In the genomic region with DNA sequence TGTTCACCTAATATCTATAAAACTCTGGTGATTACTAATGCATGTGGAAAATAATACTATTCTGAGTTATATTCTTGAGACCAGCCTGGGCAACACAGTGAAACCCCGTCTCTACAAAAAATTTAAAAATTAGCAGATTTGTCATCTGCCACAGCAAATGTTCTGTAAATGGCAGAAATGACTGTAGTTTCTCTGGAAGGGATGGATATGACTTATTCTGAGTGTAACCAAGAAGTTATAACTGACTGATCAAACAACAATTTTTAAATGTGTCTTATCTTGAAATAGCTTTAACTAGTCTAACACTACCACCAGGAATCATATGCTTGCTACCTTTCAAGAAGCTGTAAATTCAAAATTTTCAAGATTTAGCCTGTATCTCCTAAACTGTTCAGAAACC, we compare ENCODE assay signal across 19 cellular contexts.
"Had no signal": no experiment of that assay in that cellular context is flagged by ENCODE, and none has a peak within 500 bp of the region (broad histone marks: within the 10 kb centered on the region; RNA-seq: fewer than 3 reads in every experiment).

No MANE protein-coding gene starts in this region.

- ATAC-seq: heart left ventricle, left ventricle myocardium superior, pancreas, psoas muscle, WTC11 had no signal

- H3K4me1 Mint-ChIP-seq: nephron progenitor cell, WTC11 had no signal

- DNase-seq: activated CD4-positive, alpha-beta T cell treated with anti-CD3 and anti-CD28 coated beads, Interleukin-2, amount 10 ng/mL, durations not matched to agents 24 days and 14 days; activated CD8-positive, alpha-beta memory T cell treated with anti-CD3 and anti-CD28 coated beads for 24 hours; activated effector memory CD4-positive, alpha-beta T cell treated with Interleukin-2 at 50 U/mL for 16 hours; activated naive CD4-positive, alpha-beta T cell treated with anti-CD3 and anti-CD28 coated beads for 36 hours; amniotic stem cell; cortex of kidney; heart left ventricle; left ventricle myocardium superior; mammary epithelial cell; midbrain; nephron progenitor cell; pancreas; psoas muscle; spleen; stimulated activated CD4-positive, alpha-beta T cell treated with anti-CD3 and anti-CD28 coated beads, Interleukin-4, amount 100 ng/mL, for 1 hour; stimulated activated naive CD4-positive, alpha-beta T cell treated with Interleukin-2 at 50 U/mL for 16 hours; T1000; tibial artery had no signal

- H3K27me3 Mint-ChIP-seq: activated CD4-positive, alpha-beta T cell treated with anti-CD3 and anti-CD28 coated beads, Interleukin-2, amount 10 ng/mL, durations not matched to agents 24 days and 14 days had no signal

- H3K27ac Mint-ChIP-seq: activated CD4-positive, alpha-beta T cell treated with anti-CD3 and anti-CD28 coated beads, Interleukin-2, amount 10 ng/mL, durations not matched to agents 24 days and 14 days; nephron progenitor cell had no signal

- H3K4me3 Mint-ChIP-seq: activated CD4-positive, alpha-beta T cell treated with anti-CD3 and anti-CD28 coated beads, Interleukin-2, amount 10 ng/mL, durations not matched to agents 24 days and 14 days; activated naive CD4-positive, alpha-beta T cell treated with anti-CD3 and anti-CD28 coated beads for 36 hours; nephron progenitor cell; WTC11 had no signal
